In the genomic region with DNA sequence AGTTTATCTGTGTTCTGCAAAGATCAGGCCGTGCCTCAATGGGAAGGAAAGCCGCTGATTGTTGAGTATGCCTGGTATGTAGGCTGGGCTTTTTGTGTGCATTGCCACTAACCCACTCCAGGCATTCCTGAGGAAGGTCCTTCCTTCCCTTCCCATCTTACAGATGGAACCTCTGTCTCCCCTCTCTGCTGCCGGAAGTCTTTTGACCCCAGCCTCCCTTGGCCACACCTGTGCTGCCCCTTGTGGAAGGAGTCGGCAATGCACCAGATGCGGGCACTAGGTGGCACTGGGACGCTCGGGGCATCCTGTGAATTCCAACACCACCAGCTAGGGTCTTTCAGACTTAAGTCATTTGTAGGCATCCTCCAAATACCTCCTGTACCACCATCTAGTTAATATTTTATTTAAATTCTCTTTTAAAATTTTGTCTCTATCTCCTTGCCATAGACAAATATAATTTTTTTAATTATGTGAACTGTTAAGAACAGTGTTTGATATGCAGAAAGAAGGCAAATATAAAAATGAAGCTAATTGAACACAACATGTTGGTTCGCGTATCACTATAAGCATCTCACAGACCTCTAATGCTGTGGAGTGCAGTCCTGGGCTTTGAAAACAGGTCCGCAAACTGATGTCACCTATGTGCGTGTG, we compare ENCODE assay signal across 8 cellular contexts.
A peak's percentile ranks its signal among the peaks of the same experiment; 100 is the strongest.
DNase-seq lines count a peak whose midpoint lies in the region; ATAC-seq and TF ChIP-seq lines count a peak whose summit lies in the region.

No MANE protein-coding gene starts in this region.

- H3K27ac ChIP-seq in OCI-LY1 (ENCODE audit: low read depth, low read length, poor library complexity, severe bottlenecking) (no peak overlapping the region), left ventricle myocardium inferior (replicated peaks) (no peak overlapping the region)

- no peaks in the 10 kb centered on the region for H3K79me2 ChIP-seq in OCI-LY1 (ENCODE audit: insufficient read depth, low read length)

- H3F3A ChIP-seq in OCI-LY1 (ENCODE audit: insufficient read depth, low read length): no peaks in the 10 kb centered on the region

- H3K9me2 ChIP-seq in OCI-LY1 (ENCODE audit: low read depth, low read length): no peaks in the 10 kb centered on the region

- in situ Hi-C loops in GM13976 (cut with MboI; ENCODE audit: low sequenced_read_pairs, unreplicated experiment): no loop called here

- peaks cover 11% of the 10 kb centered on the region for H3K36me3 Mint-ChIP-seq in activated T-helper 2 cell treated with anti-CD3 and anti-CD28 coated beads, Interferon-gamma antibody, Interleukin-2, Interleukin-4, amounts not matched to agents 10 μg/mL and 5 μg/mL and 100 μg/mL, durations not matched to agents 14 hours and 24 hours and 36 hours (ENCODE audit: low read depth)

- no peak overlapping the region for H3K4me2 ChIP-seq in OCI-LY1 (ENCODE audit: low read length)

- ATAC-seq in GM19035 (IDR thresholded peaks at IDR 0.05; ENCODE audit: unreplicated experiment): no peak

- peak; percentile 71 for TF ChIP-seq CTCF in GM13976 (IDR thresholded peaks at IDR 0.05; ENCODE audit: borderline replicate concordance, control extremely low read depth, extremely low read depth, insufficient read depth, missing control alignments)
- TF ChIP-seq CTCF in OCI-LY1 (IDR thresholded peaks at IDR 0.05; ENCODE audit: low read length): peak; percentile 90
- TF ChIP-seq CTCF in left ventricle myocardium inferior (IDR thresholded peaks at IDR 0.05; ENCODE audit: borderline replicate concordance): peak; percentile 75

- peak; percentile 62 for DNase-seq in GM13976 (ENCODE audit: low spot score)
- peak; percentile 29 for DNase-seq in activated T-helper 2 cell treated with anti-CD3 and anti-CD28 coated beads, Interferon-gamma antibody, Interleukin-2, Interleukin-4, amounts not matched to agents 10 μg/mL and 5 μg/mL and 100 μg/mL, durations not matched to agents 14 hours and 24 hours and 36 hours (ENCODE audit: low spot score)
- DNase-seq in left ventricle myocardium inferior: peak; percentile 33
- peak; percentile 73 for DNase-seq in stimulated activated CD4-positive, alpha-beta T cell treated with anti-CD3 and anti-CD28 coated beads, Interleukin-4, amount 100 ng/mL, for 24 hours
- DNase-seq in cerebellar nuclear complex (lab: John Stamatoyannopoulos, UW): no peak
- DNase-seq in SKM-1 treated with dmso at 0.1 percent for 144 hours (lab: John Stamatoyannopoulos, UW; ENCODE audit: unreplicated experiment): no peak

- H3K9ac ChIP-seq in OCI-LY1 (ENCODE audit: low read length): no peak overlapping the region

- no peak overlapping the region for H2AFZ ChIP-seq in OCI-LY1 (ENCODE audit: low read length)

- H3K4me1 ChIP-seq in OCI-LY1 (ENCODE audit: insufficient read depth, low read length, severe bottlenecking): no peaks in the 10 kb centered on the region
- H3K4me1 ChIP-seq in left ventricle myocardium inferior: peaks cover 11% of the 10 kb centered on the region

- no peaks in the 10 kb centered on the region for H3K27me3 ChIP-seq in OCI-LY1 (ENCODE audit: insufficient read depth, low read length)
- H3K27me3 ChIP-seq in left ventricle myocardium inferior (ENCODE audit: low read depth): no peaks in the 10 kb centered on the region

- no peak overlapping the region for H3K4me3 Mint-ChIP-seq in activated T-helper 2 cell treated with anti-CD3 and anti-CD28 coated beads, Interferon-gamma antibody, Interleukin-2, Interleukin-4, amounts not matched to agents 10 μg/mL and 5 μg/mL and 100 μg/mL, durations not matched to agents 14 hours and 24 hours and 36 hours (ENCODE audit: low read depth)

- H3K4me1 Mint-ChIP-seq in activated T-helper 2 cell treated with anti-CD3 and anti-CD28 coated beads, Interferon-gamma antibody, Interleukin-2, Interleukin-4, amounts not matched to agents 10 μg/mL and 5 μg/mL and 100 μg/mL, durations not matched to agents 14 hours and 24 hours and 36 hours (ENCODE audit: low read depth): peaks cover 32% of the 10 kb centered on the region

- H3K27me3 Mint-ChIP-seq in activated T-helper 2 cell treated with anti-CD3 and anti-CD28 coated beads, Interferon-gamma antibody, Interleukin-2, Interleukin-4, amounts not matched to agents 10 μg/mL and 5 μg/mL and 100 μg/mL, durations not matched to agents 14 hours and 24 hours and 36 hours (ENCODE audit: low read depth): peaks cover 7% of the 10 kb centered on the region

- intact Hi-C loops in activated T-helper 2 cell treated with anti-CD3 and anti-CD28 coated beads, Interferon-gamma antibody, Interleukin-2, Interleukin-4, amounts not matched to agents 10 μg/mL and 5 μg/mL and 100 μg/mL, durations not matched to agents 14 hours and 24 hours and 36 hours (cut with micrococcal nuclease): no loop called here
- intact Hi-C loops in left ventricle myocardium inferior (cut with micrococcal nuclease): no loop called here

- no peak overlapping the region for H3K27ac Mint-ChIP-seq in activated T-helper 2 cell treated with anti-CD3 and anti-CD28 coated beads, Interferon-gamma antibody, Interleukin-2, Interleukin-4, amounts not matched to agents 10 μg/mL and 5 μg/mL and 100 μg/mL, durations not matched to agents 14 hours and 24 hours and 36 hours

- no peak overlapping the region for H3K4me3 ChIP-seq in OCI-LY1 (ENCODE audit: low read depth, low read length, poor library complexity, severe bottlenecking)
- no peak overlapping the region for H3K4me3 ChIP-seq in left ventricle myocardium inferior

- H3K9me3 ChIP-seq in OCI-LY1 (ENCODE audit: low read length): no peaks in the 10 kb centered on the region
- peaks cover 2% of the 10 kb centered on the region for H3K9me3 ChIP-seq in left ventricle myocardium inferior (replicated peaks)

- no peaks in the 10 kb centered on the region for H4K20me1 ChIP-seq in OCI-LY1 (ENCODE audit: insufficient read depth, low read length)

- H3K36me3 ChIP-seq in OCI-LY1 (ENCODE audit: insufficient read depth, low read length): no peaks in the 10 kb centered on the region
- H3K36me3 ChIP-seq in left ventricle myocardium inferior: no peaks in the 10 kb centered on the region

- H3K9me3 Mint-ChIP-seq in activated T-helper 2 cell treated with anti-CD3 and anti-CD28 coated beads, Interferon-gamma antibody, Interleukin-2, Interleukin-4, amounts not matched to agents 10 μg/mL and 5 μg/mL and 100 μg/mL, durations not matched to agents 14 hours and 24 hours and 36 hours: peaks cover 6% of the 10 kb centered on the region

Comparison
In these comparisons a context has a peak if more than half of its experiments do, and no peak if none do; other contexts are left out.
1. DNase-seq: peak in GM13976 (single experiment), activated T-helper 2 cell treated with anti-CD3 and anti-CD28 coated beads, Interferon-gamma antibody, Interleukin-2, Interleukin-4, amounts not matched to agents 10 μg/mL and 5 μg/mL and 100 μg/mL, durations not matched to agents 14 hours and 24 hours and 36 hours (single experiment), left ventricle myocardium inferior (single experiment) and stimulated activated CD4-positive, alpha-beta T cell treated with anti-CD3 and anti-CD28 coated beads, Interleukin-4, amount 100 ng/mL, for 24 hours (single experiment); none in cerebellar nuclear complex (0 of 2) and SKM-1 treated with dmso at 0.1 percent for 144 hours (single experiment).
2. Peak in every context shown above with its lines, with median percentiles within 50 percentile points of each other: CTCF ChIP-seq.